ENCODE assay signal across 27 cellular contexts in the genomic region with DNA sequence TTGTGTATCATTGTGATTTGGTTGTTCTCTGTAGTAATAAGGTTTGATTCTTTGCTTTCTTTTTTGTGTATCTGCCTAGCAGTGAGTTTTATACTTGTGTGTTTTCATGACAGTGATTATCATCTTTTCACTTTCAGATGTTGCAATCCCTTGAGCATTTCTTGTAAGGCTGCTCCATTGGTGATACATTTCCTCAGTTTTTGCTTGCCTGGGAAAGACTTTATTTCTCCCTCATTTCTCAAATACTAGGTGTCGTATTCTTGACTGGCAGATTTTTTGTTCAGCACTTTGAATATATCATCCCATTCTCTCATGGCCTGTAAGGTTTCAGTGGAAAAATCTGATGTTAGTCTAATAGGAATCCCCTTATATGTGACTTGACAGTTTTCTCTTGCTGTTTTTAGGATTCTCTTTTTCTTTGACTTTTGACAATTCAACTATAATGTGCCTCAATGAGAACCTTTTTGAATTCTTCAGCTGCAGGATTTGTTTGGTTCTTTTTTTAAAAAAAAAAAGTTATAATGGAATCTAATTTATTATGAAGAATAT.
"Had no signal": no experiment of that assay in that cellular context is flagged by ENCODE, and none has a peak within 500 bp of the region (broad histone marks: within the 10 kb centered on the region; RNA-seq: fewer than 3 reads in every experiment).

No MANE protein-coding gene starts in this region.

- H3K36me3 ChIP-seq: esophagus squamous epithelium, gastrocnemius medialis, heart right ventricle, left lung, lower lobe of right lung had no signal

- H3K4me3 ChIP-seq: coronary artery, esophagus squamous epithelium, gastrocnemius medialis, heart right ventricle, left lung, lower lobe of right lung had no signal

- H3K4me1 ChIP-seq: gastrocnemius medialis, left lung, lower lobe of right lung had no signal

- FAIRE-seq: colon, endometrium, islet of Langerhans, keratinocyte had no signal

- ATAC-seq: effector memory CD8-positive, alpha-beta T cell; esophagus mucosa; gastrocnemius medialis; heart right ventricle; left cardiac atrium; left lung; left ventricle myocardium superior; lower lobe of right lung; naive thymus-derived CD4-positive, alpha-beta T cell had no signal

- H3K27me3 ChIP-seq: esophagus squamous epithelium, gastrocnemius medialis, heart right ventricle, left lung had no signal

- H3K4me3 Mint-ChIP-seq: effector memory CD8-positive, alpha-beta T cell; endodermal cell; naive thymus-derived CD4-positive, alpha-beta T cell had no signal

- DNase-seq: dermis blood vessel endothelial cell; effector CD8-positive, alpha-beta T cell; effector memory CD8-positive, alpha-beta T cell; endodermal cell; erythroblast; esophagus squamous epithelium; foreskin fibroblast; foreskin melanocyte; gastrocnemius medialis; glutamatergic neuron; head of caudate nucleus; heart right ventricle; hippocampal formation; left cardiac atrium; left lung; left ventricle myocardium superior; lower lobe of right lung; mesenchymal stem cell; midbrain; naive thymus-derived CD4-positive, alpha-beta T cell had no signal

- H3K27ac Mint-ChIP-seq: effector memory CD8-positive, alpha-beta T cell; endodermal cell; naive thymus-derived CD4-positive, alpha-beta T cell had no signal

- H3K4me1 Mint-ChIP-seq: endodermal cell; naive thymus-derived CD4-positive, alpha-beta T cell had no signal

- H3K27ac ChIP-seq: coronary artery, epithelial cell of prostate, esophagus squamous epithelium, gastrocnemius medialis, heart right ventricle, left lung, lower lobe of right lung had no signal
